ENCODE assay signal across 19 cellular contexts in the genomic region with DNA sequence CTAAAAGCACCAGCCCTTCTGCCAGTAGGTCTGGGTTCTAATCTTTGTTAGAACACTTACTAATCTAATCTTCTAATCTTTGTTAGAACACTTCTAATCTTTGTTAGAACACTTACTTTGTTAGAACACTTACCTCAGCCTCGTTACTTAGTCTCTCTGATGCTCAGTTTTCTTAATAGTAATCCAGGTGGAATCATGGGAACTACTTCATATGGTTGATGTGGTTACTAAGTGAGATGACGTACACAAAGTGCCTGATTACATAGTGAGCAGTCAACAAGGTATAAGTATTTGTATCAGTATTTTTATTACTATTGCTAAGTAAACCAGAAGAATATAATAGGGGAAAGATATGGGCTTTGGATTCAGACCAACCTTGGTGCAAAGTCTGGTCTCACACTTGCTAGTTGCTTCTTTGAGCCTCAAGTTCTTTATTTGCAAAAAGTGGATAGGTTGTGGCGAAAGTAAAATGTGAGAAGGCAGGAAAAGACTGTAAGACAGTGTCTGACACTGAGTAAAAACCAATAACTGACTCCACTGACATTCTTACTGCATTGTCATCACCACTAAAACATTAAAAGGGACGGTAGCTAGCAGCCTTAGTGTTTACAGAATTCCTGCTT.
DNase-seq lines count a peak whose midpoint lies in the region; ATAC-seq, FAIRE-seq and TF ChIP-seq lines count a peak whose summit lies in the region.
"Had no signal": no experiment of that assay in that cellular context is flagged by ENCODE, and none has a peak within 500 bp of the region (broad histone marks: within the 10 kb centered on the region; RNA-seq: fewer than 3 reads in every experiment).

No MANE protein-coding gene starts in this region.

- H3K79me2 ChIP-seq in mammary epithelial cell (ENCODE audit: insufficient read depth, low read length) (no peaks in the 10 kb centered on the region), astrocyte (ENCODE audit: insufficient read depth, low read length) (no peaks in the 10 kb centered on the region)

- H3K4me3 ChIP-seq in mammary epithelial cell (replicated peaks in 1 of 3; ENCODE audit: insufficient read depth in 1 of 3, low read depth in 2 of 3, low read length in 3 of 3), result no peak overlapping the region
- H3K4me3 ChIP-seq in astrocyte (ENCODE audit: insufficient read depth, low read depth, low read length), result no peak overlapping the region
- no peak overlapping the region for H3K4me3 ChIP-seq in naive thymus-derived CD4-positive, alpha-beta T cell (ENCODE audit: low read length)

- TF ChIP-seq CTCF in MCF 10A (IDR thresholded peaks at IDR 0.05; ENCODE audit: unreplicated experiment) (no peak), mammary epithelial cell (conservative IDR thresholded peaks at IDR 0.05 in 1 of 2, IDR thresholded peaks at IDR 0.05 in 1 of 2; ENCODE audit: extremely low read depth in 1 of 2, insufficient read depth in 1 of 2, low read depth in 1 of 2, low read length in 2 of 2) (no peak), astrocyte (IDR thresholded peaks at IDR 0.05; ENCODE audit: insufficient read depth, low read depth, low read length) (no peak)

- dilution Hi-C loops in mammary epithelial cell (cut with HindIII; ENCODE audit: low sequenced_read_pairs), result no loop called here

- H3K9ac ChIP-seq in mammary epithelial cell (ENCODE audit: insufficient read depth, low read length), result no peak overlapping the region
- H3K9ac ChIP-seq in astrocyte (ENCODE audit: low read length), result no peak overlapping the region
- H3K9ac ChIP-seq: SK-N-SH had no signal

- H3K9me3 ChIP-seq in mammary epithelial cell (replicated peaks; ENCODE audit: insufficient read depth, low read length) (no peaks in the 10 kb centered on the region), astrocyte (ENCODE audit: insufficient read depth, low read depth, low read length) (no peaks in the 10 kb centered on the region)
- no peaks in the 10 kb centered on the region for H3K9me3 ChIP-seq in naive thymus-derived CD4-positive, alpha-beta T cell (ENCODE audit: control insufficient read depth in 2 of 3, low read length in 3 of 3)
- H3K9me3 ChIP-seq: SK-N-SH had no signal

- ATAC-seq in naive thymus-derived CD4-positive, alpha-beta T cell, result peak; percentile 34
- ATAC-seq in GM19351 (IDR thresholded peaks at IDR 0.05; ENCODE audit: unreplicated experiment) (no peak), GM21786 (IDR thresholded peaks at IDR 0.05; ENCODE audit: unreplicated experiment) (no peak)

- H3K9me3 Mint-ChIP-seq in MCF 10A (ENCODE audit: unreplicated experiment) (no peaks in the 10 kb centered on the region), astrocyte (ENCODE audit: unreplicated experiment) (no peaks in the 10 kb centered on the region)
- H3K9me3 Mint-ChIP-seq in naive thymus-derived CD4-positive, alpha-beta T cell, result no peaks in the 10 kb centered on the region
- H3K9me3 Mint-ChIP-seq: CD4-positive, CD25-positive, alpha-beta regulatory T cell had no signal

- no peak overlapping the region for H3K4me2 ChIP-seq in mammary epithelial cell (ENCODE audit: insufficient read depth, low read depth, low read length)
- no peak overlapping the region for H3K4me2 ChIP-seq in astrocyte (ENCODE audit: low read length)
- H3K4me2 ChIP-seq: SK-N-SH had no signal

- H3K36me3 Mint-ChIP-seq in MCF 10A (ENCODE audit: insufficient read depth, unreplicated experiment), result peaks cover 19% of the 10 kb centered on the region
- peaks cover 35% of the 10 kb centered on the region for H3K36me3 Mint-ChIP-seq in astrocyte (ENCODE audit: low read depth, unreplicated experiment)
- peaks cover 0 to 37% (median 0%) of the 10 kb centered on the region in 5 donors for H3K36me3 Mint-ChIP-seq in naive thymus-derived CD4-positive, alpha-beta T cell
- H3K36me3 Mint-ChIP-seq: CD4-positive, CD25-positive, alpha-beta regulatory T cell had no signal

- H3K4me1 ChIP-seq in mammary epithelial cell (ENCODE audit: insufficient read depth, low read length), result peaks cover 17% of the 10 kb centered on the region
- peaks cover 19% of the 10 kb centered on the region for H3K4me1 ChIP-seq in astrocyte (ENCODE audit: insufficient read depth, low read length)
- peaks cover 0 to 49% of the 10 kb centered on the region in 2 donors for H3K4me1 ChIP-seq in naive thymus-derived CD4-positive, alpha-beta T cell (ENCODE audit: control insufficient read depth in 2 of 2, insufficient read depth in 2 of 2, low read length in 2 of 2)

- intact Hi-C loops in MCF 10A (cut with micrococcal nuclease), result no loop called here
- intact Hi-C loops in mammary epithelial cell (cut with micrococcal nuclease), result no loop called here
- intact Hi-C loops in naive thymus-derived CD4-positive, alpha-beta T cell (cut with micrococcal nuclease), result no loop called here

- DNase-seq in MCF 10A (ENCODE audit: unreplicated experiment), result no peak
- no peak for DNase-seq in mammary epithelial cell
- no peak for DNase-seq in astrocyte (ENCODE audit: low read depth)
- DNase-seq in naive thymus-derived CD4-positive, alpha-beta T cell, result no peak
- DNase-seq in Kasumi-1 (lab: John Stamatoyannopoulos, UW), result no peak
- no peak for DNase-seq in SW 1271 (lab: John Stamatoyannopoulos, UW)
- DNase-seq: activated CD4-positive, alpha-beta T cell treated with anti-CD3 and anti-CD28 coated beads, Interleukin-2, amount 50 U/mL, for 4 hours; CD4-positive, CD25-positive, alpha-beta regulatory T cell; HCEC 1CT; KBM-7; left ventricle myocardium superior; NCI-H146; nucleus accumbens; SK-N-SH; stimulated activated CD8-positive, alpha-beta memory T cell treated with anti-CD3 and anti-CD28 coated beads, Interleukin-4, amount 100 ng/mL, for 48 hours; WERI-Rb-1 had no signal

- H3K4me1 Mint-ChIP-seq in MCF 10A (ENCODE audit: insufficient read depth, unreplicated experiment) (peaks cover 30% of the 10 kb centered on the region), astrocyte (ENCODE audit: low read depth, unreplicated experiment) (peaks cover 56% of the 10 kb centered on the region)
- peaks cover 0 to 28% (median 5%) of the 10 kb centered on the region in 7 donors for H3K4me1 Mint-ChIP-seq in naive thymus-derived CD4-positive, alpha-beta T cell

- H2AFZ ChIP-seq in mammary epithelial cell (ENCODE audit: low read depth, low read length) (no peak overlapping the region), astrocyte (ENCODE audit: low read depth, low read length) (no peak overlapping the region)

- H3K27me3 Mint-ChIP-seq in MCF 10A (ENCODE audit: insufficient read depth, unreplicated experiment) (no peaks in the 10 kb centered on the region), astrocyte (ENCODE audit: low read depth, unreplicated experiment) (no peaks in the 10 kb centered on the region)
- H3K27me3 Mint-ChIP-seq in naive thymus-derived CD4-positive, alpha-beta T cell, result peaks cover 0 to 16% (median 9%) of the 10 kb centered on the region in 5 donors

- POLR2A ChIA-PET in MCF 10A (lab: Yijun Ruan, JAX), result interaction anchor here (1.0 kb wide), 1 partner anchor 48 kb away, joined by 3 read pairs; no protein-coding TSS in a partner anchor
- POLR2A ChIA-PET in naive thymus-derived CD4-positive, alpha-beta T cell (lab: Charles Lee), result no interaction called here

- in situ Hi-C loops in mammary epithelial cell (cut with MboI; ENCODE audit: low sequenced_read_pairs in 2 of 2), result no loop called here

- no peaks in the 10 kb centered on the region for H3K36me3 ChIP-seq in mammary epithelial cell (ENCODE audit: insufficient read depth, low read length)
- H3K36me3 ChIP-seq in astrocyte (ENCODE audit: insufficient read depth, low read length), result peaks cover 8% of the 10 kb centered on the region
- no peaks in the 10 kb centered on the region for H3K36me3 ChIP-seq in naive thymus-derived CD4-positive, alpha-beta T cell (ENCODE audit: control insufficient read depth in 2 of 3, insufficient read depth in 3 of 3, low read length in 3 of 3)
- H3K36me3 ChIP-seq: WERI-Rb-1 had no signal

- H4K20me1 ChIP-seq in mammary epithelial cell (ENCODE audit: insufficient read depth, low read length) (no peaks in the 10 kb centered on the region), astrocyte (ENCODE audit: insufficient read depth, low read length) (no peaks in the 10 kb centered on the region)

- CTCF ChIA-PET in MCF 10A (lab: Yijun Ruan, JAX) (interaction anchor here (1.0 kb wide), 2 partner anchors 53 to 67 kb away, joined by 4 to 7 read pairs; no protein-coding TSS in a partner anchor), mammary epithelial cell (lab: Charles Lee; ENCODE audit: low non-redundant PET) (no interaction called here)
- CTCF ChIA-PET in naive thymus-derived CD4-positive, alpha-beta T cell (lab: Charles Lee), result no interaction called here

- H3K27ac Mint-ChIP-seq in MCF 10A (ENCODE audit: low read depth, unreplicated experiment) (peak overlapping the region; percentile 10), astrocyte (ENCODE audit: unreplicated experiment) (peak overlapping the region; percentile 80)
- H3K27ac Mint-ChIP-seq in naive thymus-derived CD4-positive, alpha-beta T cell, result no peak overlapping the region
- H3K27ac Mint-ChIP-seq: CD4-positive, CD25-positive, alpha-beta regulatory T cell had no signal

- H3K27ac ChIP-seq in mammary epithelial cell (ENCODE audit: insufficient read depth, low read depth, low read length), result no peak overlapping the region
- H3K27ac ChIP-seq in astrocyte (ENCODE audit: low read depth, low read length), result no peak overlapping the region
- no peak overlapping the region for H3K27ac ChIP-seq in naive thymus-derived CD4-positive, alpha-beta T cell (ENCODE audit: low read depth, low read length)
- H3K27ac ChIP-seq: RWPE1, WERI-Rb-1 had no signal

- H3K4me3 Mint-ChIP-seq in MCF 10A (ENCODE audit: unreplicated experiment) (no peak overlapping the region), astrocyte (ENCODE audit: unreplicated experiment) (no peak overlapping the region)
- H3K4me3 Mint-ChIP-seq in naive thymus-derived CD4-positive, alpha-beta T cell, result no peak overlapping the region
- H3K4me3 Mint-ChIP-seq: CD4-positive, CD25-positive, alpha-beta regulatory T cell had no signal

- H3K27me3 ChIP-seq in mammary epithelial cell (ENCODE audit: insufficient read depth, low read length), result no peaks in the 10 kb centered on the region
- no peaks in the 10 kb centered on the region for H3K27me3 ChIP-seq in astrocyte (ENCODE audit: insufficient read depth, low read length)
- no peaks in the 10 kb centered on the region for H3K27me3 ChIP-seq in naive thymus-derived CD4-positive, alpha-beta T cell (ENCODE audit: control insufficient read depth in 2 of 2, insufficient read depth in 2 of 2, low read length in 2 of 2)

- FAIRE-seq in astrocyte (lab: Jason Lieb, UNC), result no peak

- 90% methylated on average over 4 of the region's 4 CpGs for WGBS in mammary epithelial cell (ENCODE audit: low coverage, missing lambda C conversion rate)

- BruUV-seq in MCF 10A (replicated peaks; lab: Mats Ljungman, UMichigan) (no TSS peak), mammary epithelial cell (replicated peaks; lab: Mats Ljungman, UMichigan) (no TSS peak)

Comparison
In these comparisons a context has a peak if more than half of its experiments do, and no peak if none do; other contexts are left out.
1. H3K27ac Mint-ChIP-seq: peak in MCF 10A (single experiment) and astrocyte (single experiment); none in naive thymus-derived CD4-positive, alpha-beta T cell (0 of 9).